Comparison of ENCODE assay signal across 1 cellular context in the genomic region with DNA sequence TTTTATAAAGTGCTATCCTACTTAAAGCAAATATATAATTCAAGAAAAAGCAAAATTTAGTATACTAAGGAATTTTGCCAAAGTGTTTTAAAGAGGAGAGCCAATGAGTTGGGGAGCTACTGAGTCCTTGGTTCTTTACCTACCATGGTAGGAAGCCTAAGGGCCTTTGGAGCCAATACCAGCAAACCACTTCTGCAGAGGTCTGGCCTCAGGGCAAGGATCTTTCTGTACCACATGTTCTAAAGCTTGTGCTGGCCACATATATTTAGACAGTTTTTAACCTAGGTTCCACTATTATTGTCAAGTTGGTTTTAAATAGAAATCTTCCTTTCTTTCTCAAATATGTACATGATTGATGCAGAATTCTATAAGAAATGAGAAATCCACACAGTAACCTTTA.
TF ChIP-seq lines count a peak whose summit lies in the region.

No MANE protein-coding gene starts in this region.

TF ChIP-seq in IMR-90, 13 proteins besides CTCF, POLR2A, EP300 and RAD21 (continued from another document):
- TF ChIP-seq, protein P1, sequence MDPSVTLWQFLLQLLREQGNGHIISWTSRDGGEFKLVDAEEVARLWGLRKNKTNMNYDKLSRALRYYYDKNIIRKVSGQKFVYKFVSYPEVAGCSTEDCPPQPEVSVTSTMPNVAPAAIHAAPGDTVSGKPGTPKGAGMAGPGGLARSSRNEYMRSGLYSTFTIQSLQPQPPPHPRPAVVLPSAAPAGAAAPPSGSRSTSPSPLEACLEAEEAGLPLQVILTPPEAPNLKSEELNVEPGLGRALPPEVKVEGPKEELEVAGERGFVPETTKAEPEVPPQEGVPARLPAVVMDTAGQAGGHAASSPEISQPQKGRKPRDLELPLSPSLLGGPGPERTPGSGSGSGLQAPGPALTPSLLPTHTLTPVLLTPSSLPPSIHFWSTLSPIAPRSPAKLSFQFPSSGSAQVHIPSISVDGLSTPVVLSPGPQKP (IDR thresholded peaks at IDR 0.05; ENCODE audit: borderline replicate concordance, low read depth, low read length) = no peak
- TF ChIP-seq CHD1 (IDR thresholded peaks at IDR 0.05; ENCODE audit: low read depth, low read length) = no peak
- TF ChIP-seq NFE2L2 (IDR thresholded peaks at IDR 0.05; ENCODE audit: low read depth, low read length) = no peak
- TF ChIP-seq BHLHE40 (IDR thresholded peaks at IDR 0.05; ENCODE audit: low read depth, low read length) = no peak
- no peak for TF ChIP-seq MXI1 (IDR thresholded peaks at IDR 0.05; ENCODE audit: borderline replicate concordance, low read depth, low read length)
- no peak for TF ChIP-seq RFX5 (IDR thresholded peaks at IDR 0.05; ENCODE audit: low read depth, low read length)
- TF ChIP-seq RCOR1 (IDR thresholded peaks at IDR 0.05; ENCODE audit: insufficient replicate concordance, low read length) = no peak
- no peak for TF ChIP-seq FOS (IDR thresholded peaks at IDR 0.05; ENCODE audit: low read depth, low read length)
- TF ChIP-seq, protein P2, sequence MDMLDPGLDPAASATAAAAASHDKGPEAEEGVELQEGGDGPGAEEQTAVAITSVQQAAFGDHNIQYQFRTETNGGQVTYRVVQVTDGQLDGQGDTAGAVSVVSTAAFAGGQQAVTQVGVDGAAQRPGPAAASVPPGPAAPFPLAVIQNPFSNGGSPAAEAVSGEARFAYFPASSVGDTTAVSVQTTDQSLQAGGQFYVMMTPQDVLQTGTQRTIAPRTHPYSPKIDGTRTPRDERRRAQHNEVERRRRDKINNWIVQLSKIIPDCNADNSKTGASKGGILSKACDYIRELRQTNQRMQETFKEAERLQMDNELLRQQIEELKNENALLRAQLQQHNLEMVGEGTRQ (IDR thresholded peaks at IDR 0.05; ENCODE audit: low read depth, low read length) = no peak
TF ChIP-seq in IMR-90: peak in this region for 0.
